In the genomic region with DNA sequence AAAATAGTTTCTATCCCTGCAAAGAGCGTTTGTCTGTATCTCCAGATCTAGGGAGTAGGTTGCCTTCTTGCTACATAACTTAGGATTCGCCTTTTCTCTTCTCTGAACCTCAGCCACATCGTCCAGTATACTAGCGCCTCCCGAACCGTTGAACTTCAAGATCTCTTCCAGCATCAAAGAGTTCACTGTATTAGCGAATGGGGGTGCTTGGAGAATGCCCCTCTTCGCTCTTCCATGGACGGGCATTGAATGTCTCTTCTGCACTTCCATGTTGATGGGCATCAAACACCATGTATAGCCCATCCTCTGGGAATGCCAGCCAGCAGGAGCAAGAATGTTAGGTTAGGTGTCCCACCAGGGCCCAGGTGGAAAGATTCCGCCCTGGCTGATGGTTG, we compare ENCODE assay signal across 23 cellular contexts. TPM values are rescaled to one million over a fixed set of nuclear protein-coding genes. Genes with fewer than 3 reads are reported as not detected.
DNase-seq lines count a peak whose midpoint lies in the region; ATAC-seq and TF ChIP-seq lines count a peak whose summit lies in the region.
"Had no signal": no experiment of that assay in that cellular context is flagged by ENCODE, and none has a peak within 500 bp of the region (broad histone marks: within the 10 kb centered on the region; RNA-seq: fewer than 3 reads in every experiment).

No MANE protein-coding gene starts in this region.

- TF ChIP-seq CTCF in Calu3 (IDR thresholded peaks at IDR 0.05; ENCODE audit: unreplicated experiment) (no peak), glutamatergic neuron (IDR thresholded peaks at IDR 0.05; ENCODE audit: partially characterized antibody, unreplicated experiment) (no peak), osteocyte (IDR thresholded peaks at IDR 0.05) (no peak), psoas muscle (IDR thresholded peaks at IDR 0.05) (no peak)

- no TSS peak for BruUV-seq in Calu3 (replicated peaks; lab: Mats Ljungman, UMichigan)

- no peak overlapping the region for H3K27ac ChIP-seq in psoas muscle
- H3K27ac ChIP-seq: brain microvascular endothelial cell, right lobe of liver, SJSA1, testis had no signal

- H3K9me3 Mint-ChIP-seq in Calu3 (ENCODE audit: low read depth, unreplicated experiment) = no peaks in the 10 kb centered on the region
- peaks cover 4% of the 10 kb centered on the region for H3K9me3 Mint-ChIP-seq in activated T-helper 17 cell treated with anti-CD3 and anti-CD28 coated beads, Interleukin-2, amount 50 U/mL, for 72 hours
- no peaks in the 10 kb centered on the region for H3K9me3 Mint-ChIP-seq in glutamatergic neuron (ENCODE audit: unreplicated experiment)
- H3K9me3 Mint-ChIP-seq in osteocyte (ENCODE audit: unreplicated experiment) = peaks cover 5% of the 10 kb centered on the region
- no peaks in the 10 kb centered on the region for H3K9me3 Mint-ChIP-seq in activated CD4-positive, alpha-beta memory T cell treated with anti-CD3 and anti-CD28 coated beads for 36 hours
- H3K9me3 Mint-ChIP-seq: activated naive CD4-positive, alpha-beta T cell treated with anti-CD3 and anti-CD28 coated beads for 36 hours; T-helper 2 cell treated with Interferon-gamma antibody and Interleukin-4, amounts not matched to agents 5 μg/mL and 100 μg/mL, for 36 hours had no signal

- H3K36me3 ChIP-seq in psoas muscle (ENCODE audit: insufficient read depth in 1 of 2, low read depth in 1 of 2) = no peaks in the 10 kb centered on the region
- H3K36me3 ChIP-seq: brain microvascular endothelial cell, right lobe of liver, SJSA1 had no signal

- CTCF ChIA-PET in Calu3 (lab: Charles Lee) = no interaction called here
- CTCF ChIA-PET in activated CD4-positive, alpha-beta memory T cell treated with anti-CD3 and anti-CD28 coated beads for 36 hours (lab: Charles Lee) = no interaction called here

- H3K27ac Mint-ChIP-seq in Calu3 (ENCODE audit: unreplicated experiment) (no peak overlapping the region), glutamatergic neuron (ENCODE audit: unreplicated experiment) (no peak overlapping the region), osteocyte (ENCODE audit: unreplicated experiment) (no peak overlapping the region)
- no peak overlapping the region for H3K27ac Mint-ChIP-seq in activated T-helper 17 cell treated with anti-CD3 and anti-CD28 coated beads, Interleukin-2, amount 50 U/mL, for 72 hours
- H3K27ac Mint-ChIP-seq in activated CD4-positive, alpha-beta memory T cell treated with anti-CD3 and anti-CD28 coated beads for 36 hours = no peak overlapping the region
- H3K27ac Mint-ChIP-seq: activated naive CD4-positive, alpha-beta T cell treated with anti-CD3 and anti-CD28 coated beads for 36 hours; T-helper 2 cell treated with Interferon-gamma antibody and Interleukin-4, amounts not matched to agents 5 μg/mL and 100 μg/mL, for 36 hours had no signal

- WGBS in psoas muscle, 3 donors = 46 to 55% (median 55%) methylated on average over 10 of the region's 10 CpGs

- H3K27me3 Mint-ChIP-seq in Calu3 (ENCODE audit: unreplicated experiment) = peaks cover 20% of the 10 kb centered on the region
- peaks cover 50% of the 10 kb centered on the region for H3K27me3 Mint-ChIP-seq in activated T-helper 17 cell treated with anti-CD3 and anti-CD28 coated beads, Interleukin-2, amount 50 U/mL, for 72 hours
- H3K27me3 Mint-ChIP-seq in glutamatergic neuron (ENCODE audit: unreplicated experiment) = peaks cover 17% of the 10 kb centered on the region
- peaks cover 86% of the 10 kb centered on the region for H3K27me3 Mint-ChIP-seq in osteocyte (ENCODE audit: unreplicated experiment)
- H3K27me3 Mint-ChIP-seq in activated CD4-positive, alpha-beta memory T cell treated with anti-CD3 and anti-CD28 coated beads for 36 hours = peaks cover 44% of the 10 kb centered on the region

- intact Hi-C loops in Calu3 (cut with micrococcal nuclease; ENCODE audit: unreplicated experiment) = no loop called here
- intact Hi-C loops in activated CD4-positive, alpha-beta memory T cell treated with anti-CD3 and anti-CD28 coated beads for 36 hours (cut with micrococcal nuclease) = no loop called here
- intact Hi-C loops in psoas muscle (cut with DNase I) = no loop called here

- H3K36me3 Mint-ChIP-seq in Calu3 (ENCODE audit: insufficient read depth, unreplicated experiment) (no peaks in the 10 kb centered on the region), glutamatergic neuron (ENCODE audit: unreplicated experiment) (peaks cover 5% of the 10 kb centered on the region), osteocyte (ENCODE audit: unreplicated experiment) (no peaks in the 10 kb centered on the region)
- H3K36me3 Mint-ChIP-seq in activated T-helper 17 cell treated with anti-CD3 and anti-CD28 coated beads, Interleukin-2, amount 50 U/mL, for 72 hours (ENCODE audit: low read depth) = no peaks in the 10 kb centered on the region
- no peaks in the 10 kb centered on the region for H3K36me3 Mint-ChIP-seq in activated CD4-positive, alpha-beta memory T cell treated with anti-CD3 and anti-CD28 coated beads for 36 hours

- DNase-seq in Calu3 = no peak
- DNase-seq in glutamatergic neuron = no peak
- no peak for DNase-seq in osteocyte (ENCODE audit: extremely low spot score, unreplicated experiment)
- DNase-seq in activated CD4-positive, alpha-beta memory T cell treated with anti-CD3 and anti-CD28 coated beads for 36 hours = no peak
- no peak for DNase-seq in cerebellar nuclear complex (lab: John Stamatoyannopoulos, UW)
- no peak for DNase-seq in psoas muscle
- DNase-seq: activated CD4-positive, alpha-beta T cell treated with anti-CD3 and anti-CD28 coated beads for 1 hour; activated naive CD4-positive, alpha-beta T cell treated with anti-CD3 and anti-CD28 coated beads for 36 hours; AML-193; brain microvascular endothelial cell; effector memory CD4-positive, alpha-beta T cell; NCI-H2081; NCI-H524 treated with DMSO at 0.1 percent for 48 hours; testis had no signal

- H3K4me3 ChIP-seq in psoas muscle = no peak overlapping the region
- H3K4me3 ChIP-seq: lung, SJSA1 had no signal

- H3K4me1 Mint-ChIP-seq in Calu3 (ENCODE audit: low read depth, unreplicated experiment) = no peaks in the 10 kb centered on the region
- H3K4me1 Mint-ChIP-seq in activated T-helper 17 cell treated with anti-CD3 and anti-CD28 coated beads, Interleukin-2, amount 50 U/mL, for 72 hours = peaks cover 6% of the 10 kb centered on the region
- H3K4me1 Mint-ChIP-seq in glutamatergic neuron (ENCODE audit: low read depth, unreplicated experiment) = peaks cover 4% of the 10 kb centered on the region
- peaks cover 14% of the 10 kb centered on the region for H3K4me1 Mint-ChIP-seq in osteocyte (ENCODE audit: unreplicated experiment)
- peaks cover 5% of the 10 kb centered on the region for H3K4me1 Mint-ChIP-seq in activated CD4-positive, alpha-beta memory T cell treated with anti-CD3 and anti-CD28 coated beads for 36 hours (ENCODE audit: low read depth)

- no peak for ATAC-seq in activated T-helper 17 cell treated with anti-CD3 and anti-CD28 coated beads, Interleukin-2, amount 50 U/mL, for 72 hours (replicated peaks)
- ATAC-seq in psoas muscle = no peak
- no peak for ATAC-seq in HG03442 (IDR thresholded peaks at IDR 0.05; ENCODE audit: unreplicated experiment)
- ATAC-seq: HCT116, HepG2 had no signal

- POLR2A ChIA-PET in activated CD4-positive, alpha-beta memory T cell treated with anti-CD3 and anti-CD28 coated beads for 36 hours (lab: Charles Lee) = no interaction called here

- H3K4me3 Mint-ChIP-seq in Calu3 (ENCODE audit: low read depth, unreplicated experiment) = peak overlapping the region; percentile 58
- H3K4me3 Mint-ChIP-seq in activated T-helper 17 cell treated with anti-CD3 and anti-CD28 coated beads, Interleukin-2, amount 50 U/mL, for 72 hours = peak overlapping the region; percentile 31
- peak overlapping the region; percentile 73 for H3K4me3 Mint-ChIP-seq in glutamatergic neuron (ENCODE audit: unreplicated experiment)
- peak overlapping the region; percentile 65 for H3K4me3 Mint-ChIP-seq in osteocyte (ENCODE audit: unreplicated experiment)
- H3K4me3 Mint-ChIP-seq in activated CD4-positive, alpha-beta memory T cell treated with anti-CD3 and anti-CD28 coated beads for 36 hours = no peak overlapping the region
- H3K4me3 Mint-ChIP-seq: activated naive CD4-positive, alpha-beta T cell treated with anti-CD3 and anti-CD28 coated beads for 36 hours; T-helper 2 cell treated with Interferon-gamma antibody and Interleukin-4, amounts not matched to agents 5 μg/mL and 100 μg/mL, for 36 hours had no signal

- H3K9me3 ChIP-seq in psoas muscle = no peaks in the 10 kb centered on the region
- H3K9me3 ChIP-seq: right lobe of liver, SJSA1, testis had no signal

- no peaks in the 10 kb centered on the region for H3K4me1 ChIP-seq in psoas muscle
- H3K4me1 ChIP-seq: right lobe of liver had no signal

- peaks cover 4 to 48% (median 9%) of the 10 kb centered on the region in 3 donors for H3K27me3 ChIP-seq in psoas muscle (ENCODE audit: insufficient read depth in 3 of 3, low read length in 2 of 3)
- H3K27me3 ChIP-seq: testis had no signal

RNA-seq across cellular contexts. Expression of a gene that starts 0.6 kb away (rescaled TPM):
- total RNA-seq in Calu3 (2022) = 0.40 TPM in 1 of 2 replicates, not detected in the other
- total RNA-seq in activated T-helper 17 cell treated with anti-CD3 and anti-CD28 coated beads, Interleukin-2, amount 50 U/mL, for 72 hours = not detected
- not detected for total RNA-seq in glutamatergic neuron (ENCODE audit: unreplicated experiment)
- total RNA-seq in osteocyte = not detected in 2 replicates
- not detected for total RNA-seq in activated CD4-positive, alpha-beta memory T cell treated with anti-CD3 and anti-CD28 coated beads for 36 hours
- total RNA-seq in psoas muscle = not detected
- polyA plus RNA-seq in psoas muscle = under 1 TPM; 0.03 to 0.06 (median 0.05) TPM
- total RNA-seq: activated naive CD4-positive, alpha-beta T cell treated with anti-CD3 and anti-CD28 coated beads for 36 hours; HepG2; right lobe of liver; SJSA1 had no signal
- polyA plus RNA-seq: HepG2, neural cell had no signal
